ENCODE assay signal across 1 cellular context in genomic region chr10:5259952-5260578, GRCh38.
TF ChIP-seq lines count a peak whose summit lies in the region.

No MANE protein-coding gene starts in this region.

TF ChIP-seq in WTC11, 78 proteins besides CTCF, POLR2A, EP300 and RAD21 (continued from another document):
- TF ChIP-seq SOX15 (CRISPR knock-in tag; IDR thresholded peaks at IDR 0.05) (no peak), SMAD4 (CRISPR knock-in tag; IDR thresholded peaks at IDR 0.05) (no peak), ATF1 (CRISPR knock-in tag; IDR thresholded peaks at IDR 0.05) (no peak), ZSCAN18 (CRISPR knock-in tag; IDR thresholded peaks at IDR 0.05) (no peak), MXD4 (CRISPR knock-in tag; IDR thresholded peaks at IDR 0.05; ENCODE audit: borderline replicate concordance) (no peak)
- TF ChIP-seq, protein P1, sequence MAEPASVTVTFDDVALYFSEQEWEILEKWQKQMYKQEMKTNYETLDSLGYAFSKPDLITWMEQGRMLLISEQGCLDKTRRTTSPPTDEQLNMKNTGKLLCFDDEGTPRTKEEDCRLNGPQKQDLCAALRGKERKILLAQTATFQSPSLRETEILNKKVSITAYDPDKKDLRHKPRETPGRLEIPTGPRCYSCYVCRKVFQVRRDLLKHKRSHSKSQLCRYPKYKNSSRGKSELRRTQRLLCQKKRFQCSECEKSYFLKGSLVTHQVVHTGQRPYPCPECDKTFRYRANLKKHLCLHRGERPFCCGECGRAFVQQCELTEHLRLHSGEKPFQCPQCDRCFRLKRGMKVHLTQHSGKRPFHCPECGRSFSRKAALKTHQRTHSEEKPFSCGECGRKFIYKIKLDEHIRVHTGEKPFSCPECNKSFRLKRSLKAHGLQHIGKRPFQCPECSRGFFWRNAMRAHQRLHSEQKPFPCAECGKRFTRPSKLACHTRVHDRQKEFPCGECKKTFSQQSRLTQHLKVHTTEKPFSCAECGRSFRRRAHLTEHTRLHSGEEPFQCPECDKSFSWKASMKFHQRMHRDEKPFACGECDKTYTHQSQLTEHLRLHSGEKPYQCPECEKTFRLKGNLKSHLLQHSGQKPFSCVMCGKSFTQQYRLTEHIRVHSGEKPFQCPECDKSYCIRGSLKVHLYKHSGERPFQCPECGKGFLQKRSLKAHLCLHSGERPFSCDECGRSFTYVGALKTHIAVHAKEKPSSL (CRISPR knock-in tag; conservative IDR thresholded peaks at IDR 0.05): no peak
- TF ChIP-seq, protein P2, sequence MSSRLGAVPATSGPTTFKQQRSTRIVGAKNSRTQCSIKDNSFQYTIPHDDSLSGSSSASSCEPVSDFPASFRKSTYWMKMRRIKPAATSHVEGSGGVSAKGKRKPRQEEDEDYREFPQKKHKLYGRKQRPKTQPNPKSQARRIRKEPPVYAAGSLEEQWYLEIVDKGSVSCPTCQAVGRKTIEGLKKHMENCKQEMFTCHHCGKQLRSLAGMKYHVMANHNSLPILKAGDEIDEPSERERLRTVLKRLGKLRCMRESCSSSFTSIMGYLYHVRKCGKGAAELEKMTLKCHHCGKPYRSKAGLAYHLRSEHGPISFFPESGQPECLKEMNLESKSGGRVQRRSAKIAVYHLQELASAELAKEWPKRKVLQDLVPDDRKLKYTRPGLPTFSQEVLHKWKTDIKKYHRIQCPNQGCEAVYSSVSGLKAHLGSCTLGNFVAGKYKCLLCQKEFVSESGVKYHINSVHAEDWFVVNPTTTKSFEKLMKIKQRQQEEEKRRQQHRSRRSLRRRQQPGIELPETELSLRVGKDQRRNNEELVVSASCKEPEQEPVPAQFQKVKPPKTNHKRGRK (CRISPR knock-in tag; IDR thresholded peaks at IDR 0.05; ENCODE audit: borderline replicate concordance): no peak
- TF ChIP-seq, protein P3, sequence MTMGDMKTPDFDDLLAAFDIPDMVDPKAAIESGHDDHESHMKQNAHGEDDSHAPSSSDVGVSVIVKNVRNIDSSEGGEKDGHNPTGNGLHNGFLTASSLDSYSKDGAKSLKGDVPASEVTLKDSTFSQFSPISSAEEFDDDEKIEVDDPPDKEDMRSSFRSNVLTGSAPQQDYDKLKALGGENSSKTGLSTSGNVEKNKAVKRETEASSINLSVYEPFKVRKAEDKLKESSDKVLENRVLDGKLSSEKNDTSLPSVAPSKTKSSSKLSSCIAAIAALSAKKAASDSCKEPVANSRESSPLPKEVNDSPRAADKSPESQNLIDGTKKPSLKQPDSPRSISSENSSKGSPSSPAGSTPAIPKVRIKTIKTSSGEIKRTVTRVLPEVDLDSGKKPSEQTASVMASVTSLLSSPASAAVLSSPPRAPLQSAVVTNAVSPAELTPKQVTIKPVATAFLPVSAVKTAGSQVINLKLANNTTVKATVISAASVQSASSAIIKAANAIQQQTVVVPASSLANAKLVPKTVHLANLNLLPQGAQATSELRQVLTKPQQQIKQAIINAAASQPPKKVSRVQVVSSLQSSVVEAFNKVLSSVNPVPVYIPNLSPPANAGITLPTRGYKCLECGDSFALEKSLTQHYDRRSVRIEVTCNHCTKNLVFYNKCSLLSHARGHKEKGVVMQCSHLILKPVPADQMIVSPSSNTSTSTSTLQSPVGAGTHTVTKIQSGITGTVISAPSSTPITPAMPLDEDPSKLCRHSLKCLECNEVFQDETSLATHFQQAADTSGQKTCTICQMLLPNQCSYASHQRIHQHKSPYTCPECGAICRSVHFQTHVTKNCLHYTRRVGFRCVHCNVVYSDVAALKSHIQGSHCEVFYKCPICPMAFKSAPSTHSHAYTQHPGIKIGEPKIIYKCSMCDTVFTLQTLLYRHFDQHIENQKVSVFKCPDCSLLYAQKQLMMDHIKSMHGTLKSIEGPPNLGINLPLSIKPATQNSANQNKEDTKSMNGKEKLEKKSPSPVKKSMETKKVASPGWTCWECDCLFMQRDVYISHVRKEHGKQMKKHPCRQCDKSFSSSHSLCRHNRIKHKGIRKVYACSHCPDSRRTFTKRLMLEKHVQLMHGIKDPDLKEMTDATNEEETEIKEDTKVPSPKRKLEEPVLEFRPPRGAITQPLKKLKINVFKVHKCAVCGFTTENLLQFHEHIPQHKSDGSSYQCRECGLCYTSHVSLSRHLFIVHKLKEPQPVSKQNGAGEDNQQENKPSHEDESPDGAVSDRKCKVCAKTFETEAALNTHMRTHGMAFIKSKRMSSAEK (CRISPR knock-in tag; IDR thresholded peaks at IDR 0.05; ENCODE audit: borderline replicate concordance): no peak
TF ChIP-seq in WTC11: peak in this region for 0.
